In the genomic region with DNA sequence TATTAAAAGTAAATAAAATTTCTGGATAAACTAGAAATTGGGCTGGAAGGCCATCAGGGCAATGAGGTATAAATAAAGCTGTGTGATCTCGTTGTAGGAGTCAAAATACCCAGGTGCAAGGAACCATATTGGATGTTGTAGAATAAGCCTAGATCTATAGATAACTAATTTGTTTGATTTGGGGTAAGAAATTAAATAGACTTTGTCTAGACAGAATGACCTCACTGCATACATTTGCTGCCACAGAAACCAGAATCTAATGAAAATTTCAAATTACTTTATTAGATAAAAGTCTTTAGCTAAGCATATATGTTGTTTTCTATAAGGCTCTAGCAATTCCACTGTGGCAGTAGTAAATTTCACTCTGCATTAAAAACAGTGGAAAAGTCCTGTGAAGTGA, we compare ENCODE assay signal across 28 cellular contexts.
"Had no signal": no experiment of that assay in that cellular context is flagged by ENCODE, and none has a peak within 500 bp of the region (broad histone marks: within the 10 kb centered on the region; RNA-seq: fewer than 3 reads in every experiment).

No MANE protein-coding gene starts in this region.

- H3K36me3 Mint-ChIP-seq: activated CD4-positive, alpha-beta memory T cell treated with anti-CD3 and anti-CD28 coated beads for 36 hours; activated naive CD4-positive, alpha-beta T cell treated with anti-CD3 and anti-CD28 coated beads, Interleukin-2, amount 10 ng/mL, durations not matched to agents 7 days and 5 days; activated naive CD4-positive, alpha-beta T cell treated with anti-CD3 and anti-CD28 coated beads, Interleukin-2, amount 50 U/mL, for 24 hours; activated naive CD8-positive, alpha-beta T cell had no signal

- H3K27me3 Mint-ChIP-seq: activated B cell treated with CpG ODN at 0.5 μM for 24 hours; activated naive CD4-positive, alpha-beta T cell treated with anti-CD3 and anti-CD28 coated beads, Interleukin-2, amount 10 ng/mL, durations not matched to agents 7 days and 5 days had no signal

- H3K4me1 Mint-ChIP-seq: activated B cell treated with CpG ODN at 0.5 μM for 24 hours; activated CD4-positive, alpha-beta T cell treated with anti-CD3 and anti-CD28 coated beads, Interleukin-2, amount 10 ng/mL, durations not matched to agents 24 days and 14 days; activated naive CD4-positive, alpha-beta T cell treated with anti-CD3 and anti-CD28 coated beads, Interleukin-2, amount 10 ng/mL, durations not matched to agents 7 days and 5 days; activated naive CD4-positive, alpha-beta T cell treated with anti-CD3 and anti-CD28 coated beads, Interleukin-2, amount 50 U/mL, for 24 hours had no signal

- ATAC-seq: activated CD8-positive, alpha-beta T cell treated with anti-CD3 and anti-CD28 coated beads for 36 hours; activated T-cell treated with anti-CD3 and anti-CD28 coated beads, Interleukin-2, amount 50 U/mL, for 4 hours; body of pancreas had no signal

- H3K4me3 Mint-ChIP-seq: activated B cell treated with CpG ODN at 0.5 μM for 24 hours; activated CD4-positive, alpha-beta memory T cell treated with anti-CD3 and anti-CD28 coated beads for 36 hours; activated CD4-positive, alpha-beta T cell treated with anti-CD3 and anti-CD28 coated beads, Interleukin-2, amount 10 ng/mL, durations not matched to agents 24 days and 14 days; activated CD8-positive, alpha-beta T cell treated with anti-CD3 and anti-CD28 coated beads for 36 hours; activated naive CD4-positive, alpha-beta T cell treated with anti-CD3 and anti-CD28 coated beads, Interleukin-2, amount 10 ng/mL, durations not matched to agents 7 days and 5 days; activated naive CD4-positive, alpha-beta T cell treated with anti-CD3 and anti-CD28 coated beads, Interleukin-2, amount 50 U/mL, for 24 hours; activated naive CD8-positive, alpha-beta T cell; activated T-cell treated with anti-CD3 and anti-CD28 coated beads, Interleukin-2, amount 50 U/mL, for 4 hours; T-helper 2 cell treated with Interferon-gamma antibody and Interleukin-4, amounts not matched to agents 5 μg/mL and 100 μg/mL, for 36 hours had no signal

- H3K27ac Mint-ChIP-seq: activated B cell treated with CpG ODN at 0.5 μM for 24 hours; activated CD4-positive, alpha-beta memory T cell treated with anti-CD3 and anti-CD28 coated beads for 36 hours; activated CD4-positive, alpha-beta T cell treated with anti-CD3 and anti-CD28 coated beads, Interleukin-2, amount 10 ng/mL, durations not matched to agents 24 days and 14 days; activated CD8-positive, alpha-beta T cell treated with anti-CD3 and anti-CD28 coated beads for 36 hours; activated naive CD4-positive, alpha-beta T cell treated with anti-CD3 and anti-CD28 coated beads, Interleukin-2, amount 10 ng/mL, durations not matched to agents 7 days and 5 days; activated naive CD4-positive, alpha-beta T cell treated with anti-CD3 and anti-CD28 coated beads, Interleukin-2, amount 50 U/mL, for 24 hours; activated naive CD8-positive, alpha-beta T cell; activated T-helper 2 cell treated with anti-CD3 and anti-CD28 coated beads, Interferon-gamma antibody, Interleukin-2, Interleukin-4, amounts not matched to agents 10 μg/mL and 5 μg/mL and 100 μg/mL, durations not matched to agents 14 hours and 24 hours and 36 hours; T-helper 2 cell treated with Interferon-gamma antibody and Interleukin-4, amounts not matched to agents 5 μg/mL and 100 μg/mL, for 36 hours had no signal

- DNase-seq: activated B cell treated with CpG ODN at 0.5 μM for 24 hours; activated CD4-positive, alpha-beta memory T cell treated with anti-CD3 and anti-CD28 coated beads for 36 hours; activated CD4-positive, alpha-beta T cell treated with anti-CD3 and anti-CD28 coated beads for 4 hours; activated CD4-positive, alpha-beta T cell treated with anti-CD3 and anti-CD28 coated beads, Interleukin-2, amount 10 ng/mL, durations not matched to agents 24 days and 14 days; activated CD4-positive, alpha-beta T cell treated with anti-CD3 and anti-CD28 coated beads, Interleukin-2, amount 50 U/mL, for 1 hour; activated CD4-positive, alpha-beta T cell treated with anti-CD3 and anti-CD28 coated beads, Interleukin-2, amount 50 U/mL, for 4 hours; activated CD4-positive, CD25-positive, alpha-beta regulatory T cell treated with anti-CD3 and anti-CD28 coated beads, Interleukin-2, amount 50 U/mL, for 72 hours; activated CD8-positive, alpha-beta memory T cell treated with anti-CD3 and anti-CD28 coated beads, Interleukin-2, amount 50 U/mL, for 4 hours; activated CD8-positive, alpha-beta T cell treated with anti-CD3 and anti-CD28 coated beads for 36 hours; activated effector memory CD4-positive, alpha-beta T cell treated with Interleukin-2 at 50 U/mL for 16 hours; activated gamma-delta T cell; activated naive CD4-positive, alpha-beta T cell treated with anti-CD3 and anti-CD28 coated beads, Interleukin-2, amount 10 ng/mL, durations not matched to agents 7 days and 5 days; activated naive CD4-positive, alpha-beta T cell treated with Interleukin-2 at 50 U/mL for 16 hours; activated T-cell treated with anti-CD3 and anti-CD28 coated beads for 4 hours; activated T-cell treated with anti-CD3 and anti-CD28 coated beads, Interleukin-2, amount 50 U/mL, for 1 hour; activated T-cell treated with anti-CD3 and anti-CD28 coated beads, Interleukin-2, amount 50 U/mL, for 4 hours; adrenal gland; amniotic stem cell; aorta; body of pancreas; brain microvascular endothelial cell; central memory CD4-positive, alpha-beta T cell; T-helper 2 cell; T-helper 9 cell had no signal

- H3K9me3 Mint-ChIP-seq: activated CD4-positive, alpha-beta memory T cell treated with anti-CD3 and anti-CD28 coated beads for 36 hours; activated CD4-positive, alpha-beta T cell treated with anti-CD3 and anti-CD28 coated beads, Interleukin-2, amount 10 ng/mL, durations not matched to agents 24 days and 14 days; activated CD8-positive, alpha-beta T cell treated with anti-CD3 and anti-CD28 coated beads for 36 hours; activated naive CD4-positive, alpha-beta T cell treated with anti-CD3 and anti-CD28 coated beads, Interleukin-2, amount 10 ng/mL, durations not matched to agents 7 days and 5 days; activated naive CD4-positive, alpha-beta T cell treated with anti-CD3 and anti-CD28 coated beads, Interleukin-2, amount 50 U/mL, for 24 hours; activated T-cell treated with anti-CD3 and anti-CD28 coated beads, Interleukin-2, amount 50 U/mL, for 4 hours; activated T-helper 2 cell treated with anti-CD3 and anti-CD28 coated beads, Interferon-gamma antibody, Interleukin-2, Interleukin-4, amounts not matched to agents 10 μg/mL and 5 μg/mL and 100 μg/mL, durations not matched to agents 14 hours and 24 hours and 36 hours; T-helper 2 cell treated with Interferon-gamma antibody and Interleukin-4, amounts not matched to agents 5 μg/mL and 100 μg/mL, for 36 hours had no signal
